In genomic region chr9:684950-685340, GRCh38 we compare ENCODE assay signal across 11 cellular contexts.
DNase-seq lines count a peak whose midpoint lies in the region; ATAC-seq lines count a peak whose summit lies in the region.
"Had no signal": no experiment of that assay in that cellular context is flagged by ENCODE, and none has a peak within 500 bp of the region (broad histone marks: within the 10 kb centered on the region; RNA-seq: fewer than 3 reads in every experiment).

No MANE protein-coding gene starts in this region.

- peak; percentile 60 for DNase-seq in A172 (ENCODE audit: low spot score)
- DNase-seq in MV-4-11 (lab: John Stamatoyannopoulos, UW), result peak; percentile 88
- peak; percentile 82 for DNase-seq in dermis blood vessel endothelial cell
- DNase-seq in myocyte (ENCODE audit: low read depth), result peak; percentile 48
- no peak for DNase-seq in NCI-H1417 (lab: John Stamatoyannopoulos, UW)
- no peak for DNase-seq in UCSD-AML1 (lab: John Stamatoyannopoulos, UW; ENCODE audit: unreplicated experiment)
- no peak for DNase-seq in NCI-H526 treated with DMSO at 0.1 percent for 48 hours (lab: John Stamatoyannopoulos, UW)
- DNase-seq: activated naive CD8-positive, alpha-beta T cell treated with anti-CD3 and anti-CD28 coated beads for 36 hours; C1 segment of cervical spinal cord; T-helper 1 cell had no signal

- no peak for ATAC-seq in GM21360 (IDR thresholded peaks at IDR 0.05; ENCODE audit: unreplicated experiment)

Comparison
In these comparisons a context has a peak if more than half of its experiments do, and no peak if none do; other contexts are left out.
1. DNase-seq: peak in A172 (single experiment), MV-4-11 (single experiment), dermis blood vessel endothelial cell (single experiment) and myocyte (single experiment); none in NCI-H1417 (0 of 3), UCSD-AML1 (single experiment) and NCI-H526 treated with DMSO at 0.1 percent for 48 hours (single experiment).